In the genomic region with DNA sequence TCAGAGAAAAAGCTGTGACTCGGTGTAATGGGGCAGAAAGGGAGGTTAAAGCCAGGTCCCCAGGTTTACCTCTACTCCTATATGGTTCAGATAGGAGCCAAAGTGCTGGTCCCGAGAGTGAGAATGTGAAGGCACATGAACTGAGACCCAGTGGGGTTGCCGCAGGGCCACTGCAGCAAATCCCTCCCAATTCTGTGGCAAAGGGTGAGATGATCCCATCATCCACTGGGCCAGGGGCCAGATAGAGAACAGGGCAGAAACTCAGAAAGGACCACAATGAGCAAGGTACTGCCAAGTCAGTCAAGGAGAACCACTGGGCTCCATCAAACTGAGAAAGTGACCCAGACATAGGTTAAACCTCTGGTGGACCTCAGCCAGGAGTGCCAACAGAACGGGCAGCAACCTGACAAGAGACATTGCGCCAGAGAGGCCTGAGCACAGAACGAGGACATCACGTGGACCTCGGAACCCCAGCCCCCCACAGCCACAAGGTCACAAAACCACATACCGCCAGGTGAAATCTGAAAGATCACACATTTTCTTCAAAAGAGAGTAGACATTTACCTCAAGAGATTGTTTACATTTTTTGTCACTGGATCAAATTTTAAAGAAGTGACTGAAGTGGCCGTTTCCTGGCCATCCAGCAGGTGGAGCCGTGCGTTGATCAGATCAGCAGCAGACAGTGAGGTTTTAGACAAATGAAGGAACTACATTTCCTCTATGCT, we compare ENCODE assay signal across 1 cellular context.
TF ChIP-seq lines count a peak whose summit lies in the region.

No MANE protein-coding gene starts in this region.

TF ChIP-seq in WTC11, 78 proteins besides CTCF, POLR2A, EP300 and RAD21 (continued from another document):
- TF ChIP-seq, protein P1, sequence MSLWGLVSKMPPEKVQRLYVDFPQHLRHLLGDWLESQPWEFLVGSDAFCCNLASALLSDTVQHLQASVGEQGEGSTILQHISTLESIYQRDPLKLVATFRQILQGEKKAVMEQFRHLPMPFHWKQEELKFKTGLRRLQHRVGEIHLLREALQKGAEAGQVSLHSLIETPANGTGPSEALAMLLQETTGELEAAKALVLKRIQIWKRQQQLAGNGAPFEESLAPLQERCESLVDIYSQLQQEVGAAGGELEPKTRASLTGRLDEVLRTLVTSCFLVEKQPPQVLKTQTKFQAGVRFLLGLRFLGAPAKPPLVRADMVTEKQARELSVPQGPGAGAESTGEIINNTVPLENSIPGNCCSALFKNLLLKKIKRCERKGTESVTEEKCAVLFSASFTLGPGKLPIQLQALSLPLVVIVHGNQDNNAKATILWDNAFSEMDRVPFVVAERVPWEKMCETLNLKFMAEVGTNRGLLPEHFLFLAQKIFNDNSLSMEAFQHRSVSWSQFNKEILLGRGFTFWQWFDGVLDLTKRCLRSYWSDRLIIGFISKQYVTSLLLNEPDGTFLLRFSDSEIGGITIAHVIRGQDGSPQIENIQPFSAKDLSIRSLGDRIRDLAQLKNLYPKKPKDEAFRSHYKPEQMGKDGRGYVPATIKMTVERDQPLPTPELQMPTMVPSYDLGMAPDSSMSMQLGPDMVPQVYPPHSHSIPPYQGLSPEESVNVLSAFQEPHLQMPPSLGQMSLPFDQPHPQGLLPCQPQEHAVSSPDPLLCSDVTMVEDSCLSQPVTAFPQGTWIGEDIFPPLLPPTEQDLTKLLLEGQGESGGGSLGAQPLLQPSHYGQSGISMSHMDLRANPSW (CRISPR knock-in tag; conservative IDR thresholded peaks at IDR 0.05; ENCODE audit: low read depth) = no peak
- TF ChIP-seq, protein P2, sequence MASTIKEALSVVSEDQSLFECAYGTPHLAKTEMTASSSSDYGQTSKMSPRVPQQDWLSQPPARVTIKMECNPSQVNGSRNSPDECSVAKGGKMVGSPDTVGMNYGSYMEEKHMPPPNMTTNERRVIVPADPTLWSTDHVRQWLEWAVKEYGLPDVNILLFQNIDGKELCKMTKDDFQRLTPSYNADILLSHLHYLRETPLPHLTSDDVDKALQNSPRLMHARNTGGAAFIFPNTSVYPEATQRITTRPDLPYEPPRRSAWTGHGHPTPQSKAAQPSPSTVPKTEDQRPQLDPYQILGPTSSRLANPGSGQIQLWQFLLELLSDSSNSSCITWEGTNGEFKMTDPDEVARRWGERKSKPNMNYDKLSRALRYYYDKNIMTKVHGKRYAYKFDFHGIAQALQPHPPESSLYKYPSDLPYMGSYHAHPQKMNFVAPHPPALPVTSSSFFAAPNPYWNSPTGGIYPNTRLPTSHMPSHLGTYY (CRISPR knock-in tag; IDR thresholded peaks at IDR 0.05) = no peak
- TF ChIP-seq NR1H2 (CRISPR knock-in tag; IDR thresholded peaks at IDR 0.05) = no peak
- TF ChIP-seq, protein P3, sequence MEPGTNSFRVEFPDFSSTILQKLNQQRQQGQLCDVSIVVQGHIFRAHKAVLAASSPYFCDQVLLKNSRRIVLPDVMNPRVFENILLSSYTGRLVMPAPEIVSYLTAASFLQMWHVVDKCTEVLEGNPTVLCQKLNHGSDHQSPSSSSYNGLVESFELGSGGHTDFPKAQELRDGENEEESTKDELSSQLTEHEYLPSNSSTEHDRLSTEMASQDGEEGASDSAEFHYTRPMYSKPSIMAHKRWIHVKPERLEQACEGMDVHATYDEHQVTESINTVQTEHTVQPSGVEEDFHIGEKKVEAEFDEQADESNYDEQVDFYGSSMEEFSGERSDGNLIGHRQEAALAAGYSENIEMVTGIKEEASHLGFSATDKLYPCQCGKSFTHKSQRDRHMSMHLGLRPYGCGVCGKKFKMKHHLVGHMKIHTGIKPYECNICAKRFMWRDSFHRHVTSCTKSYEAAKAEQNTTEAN (CRISPR knock-in tag; IDR thresholded peaks at IDR 0.05) = no peak
- TF ChIP-seq, protein P4, sequence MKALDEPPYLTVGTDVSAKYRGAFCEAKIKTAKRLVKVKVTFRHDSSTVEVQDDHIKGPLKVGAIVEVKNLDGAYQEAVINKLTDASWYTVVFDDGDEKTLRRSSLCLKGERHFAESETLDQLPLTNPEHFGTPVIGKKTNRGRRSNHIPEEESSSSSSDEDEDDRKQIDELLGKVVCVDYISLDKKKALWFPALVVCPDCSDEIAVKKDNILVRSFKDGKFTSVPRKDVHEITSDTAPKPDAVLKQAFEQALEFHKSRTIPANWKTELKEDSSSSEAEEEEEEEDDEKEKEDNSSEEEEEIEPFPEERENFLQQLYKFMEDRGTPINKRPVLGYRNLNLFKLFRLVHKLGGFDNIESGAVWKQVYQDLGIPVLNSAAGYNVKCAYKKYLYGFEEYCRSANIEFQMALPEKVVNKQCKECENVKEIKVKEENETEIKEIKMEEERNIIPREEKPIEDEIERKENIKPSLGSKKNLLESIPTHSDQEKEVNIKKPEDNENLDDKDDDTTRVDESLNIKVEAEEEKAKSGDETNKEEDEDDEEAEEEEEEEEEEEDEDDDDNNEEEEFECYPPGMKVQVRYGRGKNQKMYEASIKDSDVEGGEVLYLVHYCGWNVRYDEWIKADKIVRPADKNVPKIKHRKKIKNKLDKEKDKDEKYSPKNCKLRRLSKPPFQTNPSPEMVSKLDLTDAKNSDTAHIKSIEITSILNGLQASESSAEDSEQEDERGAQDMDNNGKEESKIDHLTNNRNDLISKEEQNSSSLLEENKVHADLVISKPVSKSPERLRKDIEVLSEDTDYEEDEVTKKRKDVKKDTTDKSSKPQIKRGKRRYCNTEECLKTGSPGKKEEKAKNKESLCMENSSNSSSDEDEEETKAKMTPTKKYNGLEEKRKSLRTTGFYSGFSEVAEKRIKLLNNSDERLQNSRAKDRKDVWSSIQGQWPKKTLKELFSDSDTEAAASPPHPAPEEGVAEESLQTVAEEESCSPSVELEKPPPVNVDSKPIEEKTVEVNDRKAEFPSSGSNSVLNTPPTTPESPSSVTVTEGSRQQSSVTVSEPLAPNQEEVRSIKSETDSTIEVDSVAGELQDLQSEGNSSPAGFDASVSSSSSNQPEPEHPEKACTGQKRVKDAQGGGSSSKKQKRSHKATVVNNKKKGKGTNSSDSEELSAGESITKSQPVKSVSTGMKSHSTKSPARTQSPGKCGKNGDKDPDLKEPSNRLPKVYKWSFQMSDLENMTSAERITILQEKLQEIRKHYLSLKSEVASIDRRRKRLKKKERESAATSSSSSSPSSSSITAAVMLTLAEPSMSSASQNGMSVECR (CRISPR knock-in tag; IDR thresholded peaks at IDR 0.05; ENCODE audit: borderline replicate concordance) = no peak
- no peak for TF ChIP-seq ATF1 (CRISPR knock-in tag; IDR thresholded peaks at IDR 0.05)
- no peak for TF ChIP-seq HMGA2 (CRISPR knock-in tag; IDR thresholded peaks at IDR 0.05)
